In genomic region chr2:136765256-136765735, GRCh38 we compare ENCODE assay signal across 11 cellular contexts. TPM values are rescaled to one million over a fixed set of nuclear protein-coding genes. Genes with fewer than 3 reads are reported as not detected.
A peak's percentile ranks its signal among the peaks of the same experiment; 100 is the strongest.
DNase-seq lines count a peak whose midpoint lies in the region; ATAC-seq and TF ChIP-seq lines count a peak whose summit lies in the region.
"Had no signal": no experiment of that assay in that cellular context is flagged by ENCODE, and none has a peak within 500 bp of the region (broad histone marks: within the 10 kb centered on the region; RNA-seq: fewer than 3 reads in every experiment).

Gene THSD7B (plus strand): TSS chr2:136765545. CDS start chr2:136882179, 116,634 bp downstream.

- H3K4me1 ChIP-seq in thoracic aorta (ENCODE audit: control insufficient read depth in 1 of 2, low read depth in 2 of 2), result peaks cover 5 to 31% of the 10 kb centered on the region in 2 donors

- peaks cover 68% of the 10 kb centered on the region for H3K27me3 Mint-ChIP-seq in T-helper 2 cell treated with Interferon-gamma antibody and Interleukin-4, amounts not matched to agents 5 μg/mL and 100 μg/mL, for 36 hours (ENCODE audit: low read depth)
- H3K27me3 Mint-ChIP-seq in effector memory CD8-positive, alpha-beta T cell, result peaks cover 64 to 68% of the 10 kb centered on the region in 2 donors

- no peaks in the 10 kb centered on the region for H3K9me3 Mint-ChIP-seq in T-helper 2 cell treated with Interferon-gamma antibody and Interleukin-4, amounts not matched to agents 5 μg/mL and 100 μg/mL, for 36 hours
- peaks cover 0 to 5% of the 10 kb centered on the region in 2 donors for H3K9me3 Mint-ChIP-seq in effector memory CD8-positive, alpha-beta T cell

- H3K36me3 ChIP-seq in thoracic aorta, result no peaks in the 10 kb centered on the region

- H3K27me3 ChIP-seq in thoracic aorta (replicated peaks; ENCODE audit: insufficient read depth), result no peaks in the 10 kb centered on the region

- H3K9me3 ChIP-seq in thoracic aorta, result no peaks in the 10 kb centered on the region

- peak within 1 kb of the TSS; percentile 7 for H3K4me3 Mint-ChIP-seq in T-helper 2 cell treated with Interferon-gamma antibody and Interleukin-4, amounts not matched to agents 5 μg/mL and 100 μg/mL, for 36 hours
- peak within 1 kb of the TSS in 1 of 2 donors; percentile 44 for H3K4me3 Mint-ChIP-seq in effector memory CD8-positive, alpha-beta T cell

- no peak within 1 kb of the TSS for H3K27ac Mint-ChIP-seq in T-helper 2 cell treated with Interferon-gamma antibody and Interleukin-4, amounts not matched to agents 5 μg/mL and 100 μg/mL, for 36 hours
- no peak within 1 kb of the TSS for H3K27ac Mint-ChIP-seq in effector memory CD8-positive, alpha-beta T cell

- H3K4me1 Mint-ChIP-seq in T-helper 2 cell treated with Interferon-gamma antibody and Interleukin-4, amounts not matched to agents 5 μg/mL and 100 μg/mL, for 36 hours (ENCODE audit: low read depth), result peaks cover 2% of the 10 kb centered on the region
- H3K4me1 Mint-ChIP-seq in effector memory CD8-positive, alpha-beta T cell (ENCODE audit: low read depth in 2 of 2), result peaks cover 0 to 5% of the 10 kb centered on the region in 2 donors
- H3K4me1 Mint-ChIP-seq: CD14-positive monocyte had no signal

- peak within 1 kb of the TSS; percentile 82 for H3K4me3 ChIP-seq in thoracic aorta

- no peak for TF ChIP-seq CTCF in thoracic aorta (IDR thresholded peaks at IDR 0.05)

- no peak within 1 kb of the TSS for H3K27ac ChIP-seq in thoracic aorta

- H3K36me3 Mint-ChIP-seq in T-helper 2 cell treated with Interferon-gamma antibody and Interleukin-4, amounts not matched to agents 5 μg/mL and 100 μg/mL, for 36 hours (ENCODE audit: low read depth), result no peaks in the 10 kb centered on the region
- H3K36me3 Mint-ChIP-seq in effector memory CD8-positive, alpha-beta T cell (ENCODE audit: insufficient read depth), result no peaks in the 10 kb centered on the region

- DNase-seq in T-helper 2 cell treated with Interferon-gamma antibody and Interleukin-4, amounts not matched to agents 5 μg/mL and 100 μg/mL, for 36 hours (ENCODE audit: low spot score), result no peak
- no peak for DNase-seq in T-helper 2 cell
- peak; percentile 24 for DNase-seq in astrocyte of the hippocampus (ENCODE audit: low read depth, low spot score)
- peak; percentile 39 for DNase-seq in left kidney (ENCODE audit: low read depth, low spot score)
- no peak for DNase-seq in thoracic aorta (ENCODE audit: low spot score)
- DNase-seq in effector memory CD8-positive, alpha-beta T cell, result no peak

- ATAC-seq in thoracic aorta (ENCODE audit: insufficient number of reproducible peaks, low FRiP score, low read depth) (no peak), HG02798 (IDR thresholded peaks at IDR 0.05; ENCODE audit: poor library complexity, unreplicated experiment) (no peak), HG02970 (IDR thresholded peaks at IDR 0.05; ENCODE audit: low FRiP score, unreplicated experiment) (no peak)
- no peak for ATAC-seq in effector memory CD8-positive, alpha-beta T cell (replicated peaks)
- ATAC-seq: Panc1 had no signal

RNA-seq across cellular contexts. Expression of gene THSD7B, which starts in this region (rescaled TPM):
- 10 to 100 TPM in 1 of 2 donors, under 1 TPM in 1; 0.95 to 12.7 TPM for total RNA-seq in thoracic aorta
- total RNA-seq: pulmonary artery endothelial cell had no signal

Comparison
In these comparisons a context has a peak if more than half of its experiments do, and no peak if none do; other contexts are left out.
1. DNase-seq: peak in astrocyte of the hippocampus (single experiment) and left kidney (single experiment); none in T-helper 2 cell treated with Interferon-gamma antibody and Interleukin-4, amounts not matched to agents 5 μg/mL and 100 μg/mL, for 36 hours (single experiment), T-helper 2 cell (0 of 5), thoracic aorta (single experiment) and effector memory CD8-positive, alpha-beta T cell (0 of 3).